In genomic region chr5:137022043-137022442, GRCh38 we compare ENCODE assay signal across 23 cellular contexts.
DNase-seq lines count a peak whose midpoint lies in the region; ATAC-seq and TF ChIP-seq lines count a peak whose summit lies in the region.
"Had no signal": no experiment of that assay in that cellular context is flagged by ENCODE, and none has a peak within 500 bp of the region (broad histone marks: within the 10 kb centered on the region; RNA-seq: fewer than 3 reads in every experiment).

No MANE protein-coding gene starts in this region.

- ATAC-seq in heart left ventricle: peak; percentile 73 to 92 (median 84)
- no peak for ATAC-seq in sciatic nerve
- ATAC-seq: stimulated activated naive CD8-positive, alpha-beta T cell treated with anti-CD3 and anti-CD28 coated beads, Interleukin-15, Interleukin-2, amounts not matched to agents 100 U/mL and 50 U/mL, for 24 hours had no signal

- H3K4me3 ChIP-seq in adrenal gland (no peak overlapping the region), heart left ventricle (no peak overlapping the region)
- H3K4me3 ChIP-seq: hepatocyte, tibial nerve had no signal

- intact Hi-C loops in adrenal gland (cut with DNase I): no loop called here
- intact Hi-C loops in heart left ventricle (cut with DNase I): no loop called here
- intact Hi-C loops in sciatic nerve (cut with DNase I): no loop called here

- no peak overlapping the region for H3K27ac ChIP-seq in adrenal gland
- H3K27ac ChIP-seq in heart left ventricle: no peak overlapping the region
- H3K27ac ChIP-seq: brain microvascular endothelial cell, hepatocyte, tibial nerve had no signal

- H3K27me3 ChIP-seq in adrenal gland (no peaks in the 10 kb centered on the region), heart left ventricle (no peaks in the 10 kb centered on the region)
- H3K27me3 ChIP-seq: brain microvascular endothelial cell, tibial nerve had no signal

- TF ChIP-seq CTCF in adrenal gland (IDR thresholded peaks at IDR 0.05): no peak
- no peak for TF ChIP-seq CTCF in heart left ventricle (IDR thresholded peaks at IDR 0.05)
- no peak for TF ChIP-seq CTCF in GM13976 (IDR thresholded peaks at IDR 0.05; ENCODE audit: borderline replicate concordance, control extremely low read depth, extremely low read depth, insufficient read depth, missing control alignments)

- in situ Hi-C loops in GM13976 (cut with MboI; ENCODE audit: low sequenced_read_pairs, unreplicated experiment): no loop called here

- DNase-seq in M059J (ENCODE audit: low read depth): peak; percentile 42
- peak in 4 of 7 donors; percentile 21 to 58 (median 37) for DNase-seq in adrenal gland
- peak in 4 of 5 donors; percentile 29 to 71 (median 46) for DNase-seq in heart left ventricle
- peak; percentile 11 for DNase-seq in putamen (ENCODE audit: low spot score)
- no peak for DNase-seq in GM13976 (ENCODE audit: low spot score)
- no peak for DNase-seq in NAMALWA (ENCODE audit: low spot score)
- DNase-seq in sciatic nerve (ENCODE audit: low spot score): no peak
- DNase-seq: activated B cell treated with CpG ODN at 0.5 μM for 24 hours; activated CD4-positive, alpha-beta T cell treated with anti-CD3 and anti-CD28 coated beads, Interleukin-2, amount 50 U/mL, for 4 hours; activated CD8-positive, alpha-beta memory T cell treated with anti-CD3 and anti-CD28 coated beads, Interleukin-2, amount 50 U/mL, for 4 hours; brain microvascular endothelial cell; COR-L47; EL; GOT3; Kasumi-1; NCI-H1092 treated with DMSO at 0.1 percent for 48 hours; NCI-H2081; stimulated activated CD4-positive, alpha-beta T cell treated with anti-CD3 and anti-CD28 coated beads, Interleukin-12 subunit alpha, Interleukin-12 subunit beta, amount 100 ng/mL, for 4 hours; stimulated activated CD4-positive, alpha-beta T cell treated with anti-CD3 and anti-CD28 coated beads, Interleukin-4, amount 100 ng/mL, for 4 hours; stimulated activated naive CD8-positive, alpha-beta T cell treated with anti-CD3 and anti-CD28 coated beads, Interleukin-15, Interleukin-2, amounts not matched to agents 100 U/mL and 50 U/mL, for 24 hours; T1000 had no signal

- WGBS in adrenal gland, 4 donors: 50 to 64% (median 53%) methylated on average over 3 of the region's 3 CpGs
- 36 to 44% (median 37%) methylated on average over 3 of the region's 3 CpGs for WGBS in heart left ventricle, 4 donors

- H3K36me3 ChIP-seq in adrenal gland (replicated peaks in 1 of 2): no peaks in the 10 kb centered on the region
- H3K36me3 ChIP-seq in heart left ventricle: no peaks in the 10 kb centered on the region
- H3K36me3 ChIP-seq: brain microvascular endothelial cell, tibial nerve had no signal

- TF ChIP-seq POLR2A in adrenal gland (IDR thresholded peaks at IDR 0.05): no peak
- TF ChIP-seq POLR2A in heart left ventricle (IDR thresholded peaks at IDR 0.05): no peak

- H3K9me3 ChIP-seq in adrenal gland (replicated peaks in 1 of 3): no peaks in the 10 kb centered on the region
- no peaks in the 10 kb centered on the region for H3K9me3 ChIP-seq in heart left ventricle
- H3K9me3 ChIP-seq: tibial nerve had no signal

- peaks cover 5 to 10% of the 10 kb centered on the region in 2 donors for H3K4me1 ChIP-seq in adrenal gland (replicated peaks in 1 of 2)
- H3K4me1 ChIP-seq in heart left ventricle: peaks cover 0 to 13% (median 1%) of the 10 kb centered on the region in 12 donors

Comparison
In these comparisons a context has a peak if more than half of its experiments do, and no peak if none do; other contexts are left out.
1. DNase-seq: peak in M059J (single experiment), adrenal gland (4 of 7), heart left ventricle (4 of 5) and putamen (single experiment); none in GM13976 (single experiment), NAMALWA (single experiment) and sciatic nerve (single experiment).